In the genomic region with DNA sequence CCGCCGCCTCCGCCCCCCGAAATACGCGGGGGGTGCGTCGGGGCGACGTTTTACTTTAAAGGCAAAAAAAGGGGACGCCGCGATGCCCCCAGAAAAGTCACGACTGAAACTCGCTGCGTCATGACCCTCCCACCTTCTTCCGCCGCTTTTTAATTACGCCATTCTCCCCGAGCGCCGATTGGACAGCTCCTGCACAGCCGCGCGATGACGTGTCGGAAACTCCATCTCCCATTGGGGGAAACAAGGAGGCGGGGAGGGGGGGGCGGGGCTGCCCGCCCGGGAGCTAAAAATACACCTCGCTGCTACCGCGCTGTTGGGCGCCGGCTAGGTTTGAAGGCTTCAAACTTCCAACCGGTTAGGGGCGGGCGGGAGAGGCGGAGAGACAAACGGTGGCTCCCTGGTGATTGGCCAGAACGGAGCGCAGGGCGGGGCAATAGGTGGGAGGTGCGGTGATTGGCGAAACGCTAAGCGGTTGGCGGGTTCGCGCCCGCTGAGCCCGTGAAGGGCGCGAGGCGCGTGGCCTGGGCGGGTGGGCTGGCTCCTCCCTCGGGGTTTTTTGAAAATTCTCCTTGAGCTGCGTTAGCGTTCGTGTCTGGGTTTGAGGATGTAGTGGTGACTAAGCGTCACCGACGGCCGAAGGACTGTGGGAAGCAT, we compare ENCODE assay signal across 8 cellular contexts. TPM values are rescaled to one million over a fixed set of nuclear protein-coding genes. Genes with fewer than 3 reads are reported as not detected.
DNase-seq lines count a peak whose midpoint lies in the region; ATAC-seq and TF ChIP-seq lines count a peak whose summit lies in the region.

A gene with protein sequence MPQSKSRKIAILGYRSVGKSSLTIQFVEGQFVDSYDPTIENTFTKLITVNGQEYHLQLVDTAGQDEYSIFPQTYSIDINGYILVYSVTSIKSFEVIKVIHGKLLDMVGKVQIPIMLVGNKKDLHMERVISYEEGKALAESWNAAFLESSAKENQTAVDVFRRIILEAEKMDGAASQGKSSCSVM (minus strand): TSS at position 131 of the 654 bp plus-strand sequence. CDS start 384 bp downstream, outside the sequence.

- TF ChIP-seq POLR2A in transverse colon (IDR thresholded peaks at IDR 0.05) = peak; percentile 26

- H3K9ac ChIP-seq in adipocyte (ENCODE audit: low read length) = peak within 1 kb of the TSS; percentile 99
- peak within 1 kb of the TSS; percentile 92 for H3K9ac ChIP-seq in trophoblast cell (ENCODE audit: low read length)

- H3K4me1 ChIP-seq in adipocyte (ENCODE audit: control insufficient read depth, insufficient read depth, low read length) = peaks cover 29% of the 10 kb centered on the region
- peaks cover 0 to 11% of the 10 kb centered on the region in 2 experiments for H3K4me1 ChIP-seq in trophoblast cell (ENCODE audit: control insufficient read depth in 1 of 2, insufficient read depth in 2 of 2, low read length in 2 of 2)
- H3K4me1 ChIP-seq in transverse colon = peaks cover 3 to 39% (median 26%) of the 10 kb centered on the region in 4 donors

- peaks cover 23% of the 10 kb centered on the region for H3K79me2 ChIP-seq in trophoblast cell (ENCODE audit: control insufficient read depth, insufficient read depth, low read length, poor library complexity)

- intact Hi-C loops in cardiac septum (cut with DNase I) (loop anchor here (2.0 to 5.0 kb wide), 3 partner anchors 58 to 237 kb away; no protein-coding TSS in a partner anchor), transverse colon (cut with DNase I; ENCODE audit: low total_unique reads) (loop anchor here (1.0 to 10.0 kb wide), 2 partner anchors 79 to 105 kb away; no protein-coding TSS in a partner anchor)

- TF ChIP-seq EP300 in transverse colon (IDR thresholded peaks at IDR 0.05; ENCODE audit: low read depth) = no peak

- ATAC-seq in HG02763 (IDR thresholded peaks at IDR 0.05; ENCODE audit: unreplicated experiment) = peak; percentile 76

- peak within 1 kb of the TSS; percentile 76 for H3K4ac ChIP-seq in trophoblast cell (ENCODE audit: low read depth, low read length)

- DNase-seq in GM12864 (ENCODE audit: low read depth) = peak; percentile 97
- DNase-seq in NCI-H1417 treated with DMSO at 0.1 percent for 48 hours (lab: John Stamatoyannopoulos, UW) = peak; percentile 97
- peak; percentile 98 for DNase-seq in SW480 (ENCODE audit: low spot score)
- peak; percentile 100 for DNase-seq in adipocyte (ENCODE audit: low read depth)
- DNase-seq in cardiac septum (ENCODE audit: low spot score) = peak; percentile 99
- DNase-seq in trophoblast cell = peak; percentile 99
- peak; percentile 99 for DNase-seq in transverse colon

- peak within 1 kb of the TSS; percentile 86 for H3K4me3 ChIP-seq in GM12864 (ENCODE audit: low read depth, low read length)
- peak within 1 kb of the TSS; percentile 98 for H3K4me3 ChIP-seq in adipocyte (ENCODE audit: low read length)
- H3K4me3 ChIP-seq in trophoblast cell (ENCODE audit: low read depth, low read length) = peak within 1 kb of the TSS; percentile 93
- H3K4me3 ChIP-seq in transverse colon = peak within 1 kb of the TSS; percentile 73 to 97 (median 82)

- peak within 1 kb of the TSS; percentile 79 for H2BK12ac ChIP-seq in trophoblast cell (ENCODE audit: low read length)

- peak within 1 kb of the TSS; percentile 88 for H4K8ac ChIP-seq in trophoblast cell (ENCODE audit: low read depth, low read length)

- H2AK5ac ChIP-seq in trophoblast cell (ENCODE audit: low read length) = peak within 1 kb of the TSS; percentile 71

- H4K91ac ChIP-seq in trophoblast cell (ENCODE audit: low read depth, low read length) = peak within 1 kb of the TSS; percentile 98

- H2AFZ ChIP-seq in trophoblast cell (ENCODE audit: insufficient read depth, low read length, poor library complexity) = peak within 1 kb of the TSS; percentile 58

- WGBS in trophoblast cell (ENCODE audit: extremely low coverage, insufficient coverage, insufficient read length) = no CpG with 5 or more reads among the region's 66 CpGs
- 0% methylated on average over 46 of the region's 66 CpGs; no CpG with 5 or more reads in 1 of the 2 donors for whole genome bisulfite sequencing in transverse colon (ENCODE audit: low coverage in 1 of 2), 2 donors

- peak within 1 kb of the TSS; percentile 96 for H2BK120ac ChIP-seq in trophoblast cell (ENCODE audit: insufficient read depth, low read length, poor library complexity)

- peak within 1 kb of the TSS; percentile 97 for H3K18ac ChIP-seq in trophoblast cell (ENCODE audit: low read length)

- in situ Hi-C loops in transverse colon (cut with MboI; ENCODE audit: low pct_ligation_motif_present in 1 of 4, low pct_unique_long_range_greater_than_20kb in 1 of 4, low sequenced_read_pairs in 3 of 4) = no loop called here

- no peak within 1 kb of the TSS for H3K23ac ChIP-seq in trophoblast cell (ENCODE audit: low read length)

- H3K9me3 ChIP-seq in adipocyte (ENCODE audit: control insufficient read depth, low read length) (no peaks in the 10 kb centered on the region), trophoblast cell (ENCODE audit: insufficient read depth, low read depth, low read length) (peaks cover 2% of the 10 kb centered on the region), transverse colon (no peaks in the 10 kb centered on the region)

- peak within 1 kb of the TSS; percentile 91 for H2BK5ac ChIP-seq in trophoblast cell (ENCODE audit: low read depth, low read length, poor library complexity)

- H3K27me3 ChIP-seq in adipocyte (replicated peaks; ENCODE audit: control insufficient read depth, insufficient read depth, low read length) (no peaks in the 10 kb centered on the region), trophoblast cell (ENCODE audit: insufficient read depth, low read length) (no peaks in the 10 kb centered on the region), transverse colon (no peaks in the 10 kb centered on the region)

- H3K36me3 ChIP-seq in adipocyte (ENCODE audit: control insufficient read depth, insufficient read depth, low read length, severe bottlenecking) (no peaks in the 10 kb centered on the region), trophoblast cell (ENCODE audit: control insufficient read depth in 1 of 2, insufficient read depth in 2 of 2, low read length in 2 of 2) (no peaks in the 10 kb centered on the region), transverse colon (no peaks in the 10 kb centered on the region)

- H3K27ac ChIP-seq in trophoblast cell (ENCODE audit: low read depth, low read length) (peak within 1 kb of the TSS; percentile 95), transverse colon (peak within 1 kb of the TSS; percentile 99 to 100 (median 99))

- H3K4me2 ChIP-seq in trophoblast cell (ENCODE audit: low read length) = peak within 1 kb of the TSS; percentile 87

- H3K79me1 ChIP-seq in trophoblast cell (ENCODE audit: low read length) = peaks cover 12% of the 10 kb centered on the region

- no peak for TF ChIP-seq CTCF in GM12864 (IDR thresholded peaks at IDR 0.05; ENCODE audit: low read depth, low read length, missing control alignments)
- TF ChIP-seq CTCF in transverse colon (IDR thresholded peaks at IDR 0.05) = no peak

- peak within 1 kb of the TSS; percentile 99 for H3K14ac ChIP-seq in trophoblast cell (ENCODE audit: low read length)

- H4K12ac ChIP-seq in trophoblast cell (ENCODE audit: low read depth, low read length) = peak within 1 kb of the TSS; percentile 84

RNA-seq across cellular contexts. Expression of the gene that starts here (rescaled TPM):
- total RNA-seq in cardiac septum = 113 TPM
- 145 and 153 TPM in 2 replicates for polyA plus RNA-seq in trophoblast cell (2013)
- 10 to 100 TPM; 12.7 to 70.5 (median 42.8) TPM for total RNA-seq in transverse colon

Comparison
In these comparisons a context has a peak if more than half of its experiments do, and no peak if none do; other contexts are left out.
1. Peak in every context shown above with its lines: DNase-seq, ATAC-seq, H3K4me3 ChIP-seq and H3K27ac ChIP-seq.